Comparison of ENCODE assay signal across 13 cellular contexts in genomic region chr19:55649579-55650557, GRCh38. TPM values are rescaled to one million over a fixed set of nuclear protein-coding genes. Genes with fewer than 3 reads are reported as not detected.
DNase-seq lines count a peak whose midpoint lies in the region; ATAC-seq and TF ChIP-seq lines count a peak whose summit lies in the region.
"Had no signal": no experiment of that assay in that cellular context is flagged by ENCODE, and none has a peak within 500 bp of the region (broad histone marks: within the 10 kb centered on the region; RNA-seq: fewer than 3 reads in every experiment).

No MANE protein-coding gene starts in this region.

- peaks cover 31% of the 10 kb centered on the region for H3K36me3 Mint-ChIP-seq in activated CD4-positive, alpha-beta T cell treated with anti-CD3 and anti-CD28 coated beads, Interleukin-2, amount 10 ng/mL, durations not matched to agents 24 days and 14 days (ENCODE audit: low read depth)
- H3K36me3 Mint-ChIP-seq in stimulated activated effector memory CD8-positive, alpha-beta T cell treated with anti-CD3 and anti-CD28 coated beads, Interleukin-12 subunit alpha, Interleukin-12 subunit beta, amount 100 ng/mL, for 72 hours, result peaks cover 57% of the 10 kb centered on the region

- no peaks in the 10 kb centered on the region for H3K27me3 ChIP-seq in esophagus muscularis mucosa

- peaks cover 32% of the 10 kb centered on the region for H3K4me1 Mint-ChIP-seq in activated CD4-positive, alpha-beta T cell treated with anti-CD3 and anti-CD28 coated beads, Interleukin-2, amount 10 ng/mL, durations not matched to agents 24 days and 14 days
- peaks cover 40% of the 10 kb centered on the region for H3K4me1 Mint-ChIP-seq in stimulated activated effector memory CD8-positive, alpha-beta T cell treated with anti-CD3 and anti-CD28 coated beads, Interleukin-12 subunit alpha, Interleukin-12 subunit beta, amount 100 ng/mL, for 72 hours

- no peaks in the 10 kb centered on the region for H3K9me3 Mint-ChIP-seq in activated CD4-positive, alpha-beta T cell treated with anti-CD3 and anti-CD28 coated beads, Interleukin-2, amount 10 ng/mL, durations not matched to agents 24 days and 14 days
- no peaks in the 10 kb centered on the region for H3K9me3 Mint-ChIP-seq in stimulated activated effector memory CD8-positive, alpha-beta T cell treated with anti-CD3 and anti-CD28 coated beads, Interleukin-12 subunit alpha, Interleukin-12 subunit beta, amount 100 ng/mL, for 72 hours

- peak overlapping the region; percentile 96; the same call in 1 of the 2 replicates for H3K4me3 ChIP-seq in SK-N-MC
- H3K4me3 ChIP-seq in esophagus muscularis mucosa, result peak overlapping the region in 2 of 4 donors; percentile 88 to 97

- ATAC-seq in stimulated activated effector memory CD8-positive, alpha-beta T cell treated with anti-CD3 and anti-CD28 coated beads, Interleukin-12 subunit alpha, Interleukin-12 subunit beta, amount 100 ng/mL, for 72 hours, result no peak
- ATAC-seq in GM21526 (IDR thresholded peaks at IDR 0.05; ENCODE audit: low FRiP score, unreplicated experiment), result no peak

- WGBS in esophagus muscularis mucosa, result 93% methylated on average over 10 of the region's 10 CpGs

- TF ChIP-seq POLR2A in esophagus muscularis mucosa (IDR thresholded peaks at IDR 0.05; ENCODE audit: low read depth), result no peak

- no peak for TF ChIP-seq EP300 in esophagus muscularis mucosa (IDR thresholded peaks at IDR 0.05)

- H3K36me3 ChIP-seq in SK-N-MC (ENCODE audit: insufficient read depth, low read length) (peaks cover 28% of the 10 kb centered on the region), esophagus muscularis mucosa (peaks cover 0 to 38% (median 16%) of the 10 kb centered on the region in 4 donors)

- no peaks in the 10 kb centered on the region for H3K9me3 ChIP-seq in SK-N-MC (ENCODE audit: low read depth, low read length)
- H3K9me3 ChIP-seq in esophagus muscularis mucosa, result no peaks in the 10 kb centered on the region

- H3K27ac ChIP-seq in SK-N-MC, result no peak overlapping the region
- H3K27ac ChIP-seq in esophagus muscularis mucosa (replicated peaks in 1 of 4), result peak overlapping the region; percentile 83 to 94 (median 86)

- intact Hi-C loops in activated CD4-positive, alpha-beta T cell treated with anti-CD3 and anti-CD28 coated beads, Interleukin-2, amount 10 ng/mL, durations not matched to agents 24 days and 14 days (cut with micrococcal nuclease), result loop anchor here (5.0 to 10.0 kb wide), 3 partner anchors 395 to 665 kb away; partner anchors contain the start of genes PPP6R1, ZNF444 and ZSCAN5A
- intact Hi-C loops in esophagus muscularis mucosa (cut with DNase I), result loop anchor here (10.0 kb wide), 1 partner anchor 535 kb away; the partner anchor contains the start of gene PPP1R12C

- peak overlapping the region; percentile 86 for H3K27ac Mint-ChIP-seq in activated CD4-positive, alpha-beta T cell treated with anti-CD3 and anti-CD28 coated beads, Interleukin-2, amount 10 ng/mL, durations not matched to agents 24 days and 14 days
- H3K27ac Mint-ChIP-seq in stimulated activated effector memory CD8-positive, alpha-beta T cell treated with anti-CD3 and anti-CD28 coated beads, Interleukin-12 subunit alpha, Interleukin-12 subunit beta, amount 100 ng/mL, for 72 hours, result peak overlapping the region; percentile 88

- H3K9ac ChIP-seq in SK-N-MC (ENCODE audit: insufficient read length), result peak overlapping the region; percentile 96

- no peak for DNase-seq in activated CD4-positive, alpha-beta T cell treated with anti-CD3 and anti-CD28 coated beads, Interleukin-2, amount 10 ng/mL, durations not matched to agents 24 days and 14 days
- DNase-seq in activated CD4-positive, alpha-beta T cell treated with anti-CD3 and anti-CD28 coated beads for 4 hours, result no peak
- DNase-seq in SK-N-MC (ENCODE audit: low read depth, low spot score), result no peak
- DNase-seq in esophagus muscularis mucosa (ENCODE audit: extremely low spot score), result no peak
- no peak for DNase-seq in stimulated activated effector memory CD8-positive, alpha-beta T cell treated with anti-CD3 and anti-CD28 coated beads, Interleukin-12 subunit alpha, Interleukin-12 subunit beta, amount 100 ng/mL, for 72 hours (ENCODE audit: low spot score in 2 of 2)
- no peak for DNase-seq in NCI-H69 (lab: John Stamatoyannopoulos, UW)
- no peak for DNase-seq in NCI-H187 (lab: John Stamatoyannopoulos, UW)
- DNase-seq: ACHN; NCI-H226; SHP77 treated with DMSO at 0.1 percent for 48 hours; stimulated activated CD4-positive, alpha-beta T cell treated with anti-CD3 and anti-CD28 coated beads, Interleukin-4, amount 100 ng/mL, for 1 hour; trophoblast cell had no signal

- H3K4me3 Mint-ChIP-seq in activated CD4-positive, alpha-beta T cell treated with anti-CD3 and anti-CD28 coated beads, Interleukin-2, amount 10 ng/mL, durations not matched to agents 24 days and 14 days, result peak overlapping the region; percentile 82
- peak overlapping the region; percentile 75 for H3K4me3 Mint-ChIP-seq in stimulated activated effector memory CD8-positive, alpha-beta T cell treated with anti-CD3 and anti-CD28 coated beads, Interleukin-12 subunit alpha, Interleukin-12 subunit beta, amount 100 ng/mL, for 72 hours

- TF ChIP-seq CTCF in esophagus muscularis mucosa (IDR thresholded peaks at IDR 0.05), result no peak

- H3K4me1 ChIP-seq in esophagus muscularis mucosa, result peaks cover 30 to 61% (median 51%) of the 10 kb centered on the region in 4 donors

- H3K27me3 Mint-ChIP-seq in activated CD4-positive, alpha-beta T cell treated with anti-CD3 and anti-CD28 coated beads, Interleukin-2, amount 10 ng/mL, durations not matched to agents 24 days and 14 days, result peaks cover 1% of the 10 kb centered on the region

RNA-seq across cellular contexts. Expression of gene CCDC106, which starts 1.9 kb away (rescaled TPM):
- total RNA-seq in activated CD4-positive, alpha-beta T cell treated with anti-CD3 and anti-CD28 coated beads, Interleukin-2, amount 10 ng/mL, durations not matched to agents 24 days and 14 days, result 8.0 and 9.0 TPM in 2 replicates
- 10 to 100 TPM in 3 of 4 donors, 1 to 10 TPM in 1; 9.4 to 22.0 (median 19.2) TPM for total RNA-seq in esophagus muscularis mucosa

RNA-seq across cellular contexts. Expression of gene U2AF2, which starts 5.0 kb away (rescaled TPM):
- 390 and 394 TPM in 2 replicates for total RNA-seq in activated CD4-positive, alpha-beta T cell treated with anti-CD3 and anti-CD28 coated beads, Interleukin-2, amount 10 ng/mL, durations not matched to agents 24 days and 14 days
- 100 to 1,000 TPM in 2 of 4 donors, 10 to 100 TPM in 2; 80.4 to 122 (median 104) TPM for total RNA-seq in esophagus muscularis mucosa

RNA-seq across cellular contexts. Expression of gene ZNF581, which starts 6.4 kb away (rescaled TPM):
- 32.7 and 33.0 TPM in 2 replicates for total RNA-seq in activated CD4-positive, alpha-beta T cell treated with anti-CD3 and anti-CD28 coated beads, Interleukin-2, amount 10 ng/mL, durations not matched to agents 24 days and 14 days
- total RNA-seq in esophagus muscularis mucosa, result 10 to 100 TPM; 13.3 to 26.6 (median 18.2) TPM

RNA-seq across cellular contexts. Expression of gene ZNF580, which starts 9.1 kb away (rescaled TPM):
- 38.3 and 39.1 TPM in 2 replicates for total RNA-seq in activated CD4-positive, alpha-beta T cell treated with anti-CD3 and anti-CD28 coated beads, Interleukin-2, amount 10 ng/mL, durations not matched to agents 24 days and 14 days
- total RNA-seq in esophagus muscularis mucosa, result 10 to 100 TPM; 38.3 to 66.8 (median 43.1) TPM

RNA-seq across cellular contexts. Expression of gene EPN1, which starts 25.2 kb away (rescaled TPM):
- 44.7 and 45.4 TPM in 2 replicates for total RNA-seq in activated CD4-positive, alpha-beta T cell treated with anti-CD3 and anti-CD28 coated beads, Interleukin-2, amount 10 ng/mL, durations not matched to agents 24 days and 14 days
- 100 to 1,000 TPM in 2 of 4 donors, 10 to 100 TPM in 2; 30.7 to 176 (median 104) TPM for total RNA-seq in esophagus muscularis mucosa
